In the genomic region with DNA sequence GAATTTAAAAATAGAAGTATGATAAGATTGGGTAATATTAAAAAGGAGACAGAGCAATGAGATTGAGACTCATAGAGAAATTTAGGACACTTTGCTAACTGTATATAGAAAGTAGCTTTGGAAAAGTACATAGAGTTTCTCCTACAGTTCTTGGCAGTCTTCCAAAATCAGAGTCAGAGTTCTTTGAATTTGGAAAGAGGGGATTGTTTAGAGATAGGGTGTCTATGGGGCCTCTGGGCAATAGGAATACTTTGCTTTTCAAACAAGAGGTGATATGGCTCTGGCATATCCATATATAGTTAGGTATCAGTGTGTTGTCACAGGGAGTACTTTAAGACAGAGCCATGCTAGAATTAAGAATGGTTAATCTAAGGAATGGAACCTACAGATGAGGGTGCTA, we compare ENCODE assay signal across 15 cellular contexts.
A peak's percentile ranks its signal among the peaks of the same experiment; 100 is the strongest.
DNase-seq lines count a peak whose midpoint lies in the region; ATAC-seq and TF ChIP-seq lines count a peak whose summit lies in the region.
"Had no signal": no experiment of that assay in that cellular context is flagged by ENCODE, and none has a peak within 500 bp of the region (broad histone marks: within the 10 kb centered on the region; RNA-seq: fewer than 3 reads in every experiment).

No MANE protein-coding gene starts in this region.

- H3K79me2 ChIP-seq in ACC112 (ENCODE audit: control insufficient read depth, insufficient read depth, low read length, unreplicated experiment) = no peaks in the 10 kb centered on the region

- H2AFZ ChIP-seq in ACC112 (ENCODE audit: low read length, unreplicated experiment) = peak overlapping the region; percentile 36

- ATAC-seq in GM19455 (IDR thresholded peaks at IDR 0.05; ENCODE audit: unreplicated experiment) (no peak), lower lobe of right lung (no peak)
- ATAC-seq: SK-N-SH treated with all-trans-retinoic acid at 6 μM for 48 hours had no signal

- H3K4me1 ChIP-seq in ACC112 (ENCODE audit: control insufficient read depth, insufficient read depth, low read length, unreplicated experiment) (peaks cover 30% of the 10 kb centered on the region), adipocyte (ENCODE audit: control insufficient read depth, insufficient read depth, low read length) (peaks cover 52% of the 10 kb centered on the region), left ventricle myocardium inferior (peaks cover 31% of the 10 kb centered on the region), lower lobe of right lung (peaks cover 26% of the 10 kb centered on the region)

- peak overlapping the region; percentile 41; the same call in 1 of the 2 replicates for H3K4me3 ChIP-seq in ACC112 (ENCODE audit: low read depth, low read length)
- H3K4me3 ChIP-seq in adipocyte (ENCODE audit: low read length) = peak overlapping the region; percentile 67
- no peak overlapping the region for H3K4me3 ChIP-seq in left ventricle myocardium inferior
- no peak overlapping the region for H3K4me3 ChIP-seq in lower lobe of right lung
- H3K4me3 ChIP-seq: thyroid gland had no signal

- intact Hi-C loops in left ventricle myocardium inferior (cut with micrococcal nuclease) (no loop called here), lower lobe of right lung (cut with DNase I) (no loop called here)

- H3K27ac ChIP-seq in ACC112 (ENCODE audit: low read depth, low read length) (peak overlapping the region; percentile 43), left ventricle myocardium inferior (replicated peaks) (peak overlapping the region; percentile 38), lower lobe of right lung (no peak overlapping the region)
- H3K27ac ChIP-seq: epithelial cell of prostate, thyroid gland had no signal

- H3K9ac ChIP-seq in adipocyte (ENCODE audit: low read length) = peak overlapping the region; percentile 66

- H3K9me3 ChIP-seq in adipocyte (ENCODE audit: control insufficient read depth, low read length) (no peaks in the 10 kb centered on the region), left ventricle myocardium inferior (replicated peaks) (no peaks in the 10 kb centered on the region), lower lobe of right lung (no peaks in the 10 kb centered on the region)
- H3K9me3 ChIP-seq: thyroid gland had no signal

- DNase-seq in HuH-7 (ENCODE audit: low spot score) (peak; percentile 8), adipocyte (ENCODE audit: low read depth) (peak; percentile 55), left ventricle myocardium inferior (no peak), kidney glomerular epithelial cell (lab: John Stamatoyannopoulos, UW) (no peak), MV-4-11 (lab: John Stamatoyannopoulos, UW) (no peak), lower lobe of right lung (no peak)
- DNase-seq: activated CD4-positive, alpha-beta T cell treated with anti-CD3 and anti-CD28 coated beads for 4 hours; activated CD8-positive, alpha-beta memory T cell treated with anti-CD3 and anti-CD28 coated beads, Interleukin-2, amount 50 U/mL, for 48 hours; activated naive CD4-positive, alpha-beta T cell; hypothalamus; thyroid gland had no signal

- H3K36me3 ChIP-seq in ACC112 (ENCODE audit: insufficient read depth, low read length) (no peaks in the 10 kb centered on the region), adipocyte (ENCODE audit: control insufficient read depth, insufficient read depth, low read length, severe bottlenecking) (no peaks in the 10 kb centered on the region), left ventricle myocardium inferior (no peaks in the 10 kb centered on the region), lower lobe of right lung (no peaks in the 10 kb centered on the region)
- H3K36me3 ChIP-seq: thyroid gland had no signal

- no peaks in the 10 kb centered on the region for H3K27me3 ChIP-seq in ACC112 (ENCODE audit: insufficient read depth, low read length)
- H3K27me3 ChIP-seq in adipocyte (replicated peaks; ENCODE audit: control insufficient read depth, insufficient read depth, low read length) = no peaks in the 10 kb centered on the region
- H3K27me3 ChIP-seq in left ventricle myocardium inferior (ENCODE audit: low read depth) = no peaks in the 10 kb centered on the region
- H3K27me3 ChIP-seq in lower lobe of right lung (ENCODE audit: low read depth) = no peaks in the 10 kb centered on the region
- H3K27me3 ChIP-seq: thyroid gland had no signal

- TF ChIP-seq CTCF in left ventricle myocardium inferior (IDR thresholded peaks at IDR 0.05; ENCODE audit: borderline replicate concordance) (no peak), lower lobe of right lung (IDR thresholded peaks at IDR 0.05) (no peak)

Comparison
In these comparisons a context has a peak if more than half of its experiments do, and no peak if none do; other contexts are left out.
1. H3K4me3 ChIP-seq: peak in ACC112 (single experiment) and adipocyte (single experiment); none in left ventricle myocardium inferior (single experiment) and lower lobe of right lung (single experiment).
2. DNase-seq: peak in HuH-7 (single experiment) and adipocyte (single experiment); none in left ventricle myocardium inferior (single experiment), kidney glomerular epithelial cell (single experiment), MV-4-11 (single experiment) and lower lobe of right lung (single experiment).